Comparison of ENCODE assay signal across 13 cellular contexts in genomic region chr13:23696610-23697009, GRCh38.
DNase-seq lines count a peak whose midpoint lies in the region; ATAC-seq and TF ChIP-seq lines count a peak whose summit lies in the region.
"Had no signal": no experiment of that assay in that cellular context is flagged by ENCODE, and none has a peak within 500 bp of the region (broad histone marks: within the 10 kb centered on the region; RNA-seq: fewer than 3 reads in every experiment).

No MANE protein-coding gene starts in this region.

- no peak for DNase-seq in activated CD4-positive, alpha-beta memory T cell treated with anti-CD3 and anti-CD28 coated beads, Interleukin-2, amount 10 ng/mL, durations not matched to agents 7 days and 5 days
- no peak for DNase-seq in activated CD4-positive, alpha-beta memory T cell treated with anti-CD3 and anti-CD28 coated beads for 36 hours
- peak; percentile 7 for DNase-seq in NCI-H226
- no peak for DNase-seq in esophagus squamous epithelium (lab: John Stamatoyannopoulos, UW)
- peak; percentile 95 for DNase-seq in osteoblast (ENCODE audit: insufficient read length, low spot score, missing footprints)
- DNase-seq in activated CD4-positive, alpha-beta T cell treated with anti-CD3 and anti-CD28 coated beads, Interleukin-2, amount 50 U/mL, for 1 hour, result no peak
- DNase-seq in T-helper 1 cell, result no peak
- DNase-seq: activated CD4-positive, alpha-beta T cell treated with anti-CD3 and anti-CD28 coated beads for 1 hour; MM.1S; NCI-H2029 treated with DMSO at 0.1 percent for 48 hours; NCI-H526 treated with DMSO at 0.1 percent for 48 hours had no signal

- H3K9me3 ChIP-seq in esophagus squamous epithelium, result no peaks in the 10 kb centered on the region
- no peaks in the 10 kb centered on the region for H3K9me3 ChIP-seq in osteoblast (ENCODE audit: low read depth, low read length)
- H3K9me3 ChIP-seq: A549 had no signal

- no peak overlapping the region for H3K4me2 ChIP-seq in osteoblast (ENCODE audit: insufficient read depth, low read length)
- H3K4me2 ChIP-seq: A549 had no signal

- CTCF ChIA-PET in activated CD4-positive, alpha-beta memory T cell treated with anti-CD3 and anti-CD28 coated beads, Interleukin-2, amount 10 ng/mL, durations not matched to agents 7 days and 5 days (lab: Charles Lee), result no interaction called here
- CTCF ChIA-PET in activated CD4-positive, alpha-beta memory T cell treated with anti-CD3 and anti-CD28 coated beads for 36 hours (lab: Charles Lee), result no interaction called here

- no peak overlapping the region for H2AFZ ChIP-seq in osteoblast (ENCODE audit: low read length)

- H4K20me1 ChIP-seq in osteoblast (ENCODE audit: insufficient read depth, low read length), result no peaks in the 10 kb centered on the region

- H3K36me3 ChIP-seq in esophagus squamous epithelium (no peaks in the 10 kb centered on the region), osteoblast (ENCODE audit: insufficient read depth, low read length) (no peaks in the 10 kb centered on the region)

- H3K4me3 Mint-ChIP-seq in activated CD4-positive, alpha-beta memory T cell treated with anti-CD3 and anti-CD28 coated beads, Interleukin-2, amount 10 ng/mL, durations not matched to agents 7 days and 5 days, result no peak overlapping the region
- no peak overlapping the region for H3K4me3 Mint-ChIP-seq in activated CD4-positive, alpha-beta memory T cell treated with anti-CD3 and anti-CD28 coated beads for 36 hours

- H3K27ac ChIP-seq in esophagus squamous epithelium (peak overlapping the region in 3 of 4 donors; percentile 65 to 72 (median 66)), osteoblast (ENCODE audit: low read depth, low read length) (no peak overlapping the region)
- H3K27ac ChIP-seq: A549 had no signal

- TF ChIP-seq CTCF in esophagus squamous epithelium (IDR thresholded peaks at IDR 0.05) (no peak), osteoblast (IDR thresholded peaks at IDR 0.05; ENCODE audit: extremely low read depth, low read depth, low read length) (no peak)

- H3K27ac Mint-ChIP-seq in activated CD4-positive, alpha-beta memory T cell treated with anti-CD3 and anti-CD28 coated beads, Interleukin-2, amount 10 ng/mL, durations not matched to agents 7 days and 5 days, result peak overlapping the region; percentile 90
- H3K27ac Mint-ChIP-seq in activated CD4-positive, alpha-beta memory T cell treated with anti-CD3 and anti-CD28 coated beads for 36 hours, result no peak overlapping the region

- peaks cover 18% of the 10 kb centered on the region for H3K4me1 Mint-ChIP-seq in activated CD4-positive, alpha-beta memory T cell treated with anti-CD3 and anti-CD28 coated beads, Interleukin-2, amount 10 ng/mL, durations not matched to agents 7 days and 5 days
- peaks cover 16% of the 10 kb centered on the region for H3K4me1 Mint-ChIP-seq in activated CD4-positive, alpha-beta memory T cell treated with anti-CD3 and anti-CD28 coated beads for 36 hours (ENCODE audit: low read depth)

- no peaks in the 10 kb centered on the region for H3K36me3 Mint-ChIP-seq in activated CD4-positive, alpha-beta memory T cell treated with anti-CD3 and anti-CD28 coated beads, Interleukin-2, amount 10 ng/mL, durations not matched to agents 7 days and 5 days (ENCODE audit: low read depth)
- H3K36me3 Mint-ChIP-seq in activated CD4-positive, alpha-beta memory T cell treated with anti-CD3 and anti-CD28 coated beads for 36 hours, result no peaks in the 10 kb centered on the region

- no peaks in the 10 kb centered on the region for H3K9me3 Mint-ChIP-seq in activated CD4-positive, alpha-beta memory T cell treated with anti-CD3 and anti-CD28 coated beads, Interleukin-2, amount 10 ng/mL, durations not matched to agents 7 days and 5 days
- H3K9me3 Mint-ChIP-seq in activated CD4-positive, alpha-beta memory T cell treated with anti-CD3 and anti-CD28 coated beads for 36 hours, result no peaks in the 10 kb centered on the region

- no peak for TF ChIP-seq POLR2A in esophagus squamous epithelium (IDR thresholded peaks at IDR 0.05)

- no peaks in the 10 kb centered on the region for H3K79me2 ChIP-seq in osteoblast (ENCODE audit: insufficient read depth, low read length)

- no peaks in the 10 kb centered on the region for H3K27me3 Mint-ChIP-seq in activated CD4-positive, alpha-beta memory T cell treated with anti-CD3 and anti-CD28 coated beads, Interleukin-2, amount 10 ng/mL, durations not matched to agents 7 days and 5 days
- H3K27me3 Mint-ChIP-seq in activated CD4-positive, alpha-beta memory T cell treated with anti-CD3 and anti-CD28 coated beads for 36 hours, result no peaks in the 10 kb centered on the region

- intact Hi-C loops in activated CD4-positive, alpha-beta memory T cell treated with anti-CD3 and anti-CD28 coated beads for 36 hours (cut with micrococcal nuclease), result no loop called here
- intact Hi-C loops in esophagus squamous epithelium (cut with DNase I), result loop anchor here (10.0 kb wide), 1 partner anchor 232 kb away; no protein-coding TSS in a partner anchor

- H3K27me3 ChIP-seq in esophagus squamous epithelium (no peaks in the 10 kb centered on the region), osteoblast (ENCODE audit: insufficient read depth, low read length) (no peaks in the 10 kb centered on the region)

- POLR2A ChIA-PET in activated CD4-positive, alpha-beta memory T cell treated with anti-CD3 and anti-CD28 coated beads, Interleukin-2, amount 10 ng/mL, durations not matched to agents 7 days and 5 days (lab: Charles Lee), result interaction anchor here (1.6 kb wide), 1 partner anchor 12 kb away, joined by 3 read pairs; no protein-coding TSS in a partner anchor
- POLR2A ChIA-PET in activated CD4-positive, alpha-beta memory T cell treated with anti-CD3 and anti-CD28 coated beads for 36 hours (lab: Charles Lee), result no interaction called here

- 33 to 44% methylated on average over 1 to 4 of the region's 5 CpGs for WGBS in esophagus squamous epithelium, 2 donors

- no peak overlapping the region for H3K4me3 ChIP-seq in esophagus squamous epithelium
- no peak overlapping the region for H3K4me3 ChIP-seq in osteoblast (ENCODE audit: insufficient read depth, low read length)
- H3K4me3 ChIP-seq: A549 had no signal

- ATAC-seq in GM18519 (IDR thresholded peaks at IDR 0.05; ENCODE audit: low FRiP score, unreplicated experiment), result no peak
- ATAC-seq: A549 had no signal

- H3K4me1 ChIP-seq in esophagus squamous epithelium (peaks cover 0 to 16% (median 0%) of the 10 kb centered on the region in 3 donors), osteoblast (ENCODE audit: insufficient read depth, low read length) (peaks cover 25% of the 10 kb centered on the region)
- H3K4me1 ChIP-seq: A549 had no signal

Comparison
In these comparisons a context has a peak if more than half of its experiments do, and no peak if none do; other contexts are left out.
1. DNase-seq: peak in NCI-H226 (single experiment) and osteoblast (single experiment); none in activated CD4-positive, alpha-beta memory T cell treated with anti-CD3 and anti-CD28 coated beads, Interleukin-2, amount 10 ng/mL, durations not matched to agents 7 days and 5 days (single experiment), activated CD4-positive, alpha-beta memory T cell treated with anti-CD3 and anti-CD28 coated beads for 36 hours (single experiment), esophagus squamous epithelium (single experiment), activated CD4-positive, alpha-beta T cell treated with anti-CD3 and anti-CD28 coated beads, Interleukin-2, amount 50 U/mL, for 1 hour (single experiment) and T-helper 1 cell (0 of 5).